Comparison of ENCODE assay signal across 8 cellular contexts in the genomic region with DNA sequence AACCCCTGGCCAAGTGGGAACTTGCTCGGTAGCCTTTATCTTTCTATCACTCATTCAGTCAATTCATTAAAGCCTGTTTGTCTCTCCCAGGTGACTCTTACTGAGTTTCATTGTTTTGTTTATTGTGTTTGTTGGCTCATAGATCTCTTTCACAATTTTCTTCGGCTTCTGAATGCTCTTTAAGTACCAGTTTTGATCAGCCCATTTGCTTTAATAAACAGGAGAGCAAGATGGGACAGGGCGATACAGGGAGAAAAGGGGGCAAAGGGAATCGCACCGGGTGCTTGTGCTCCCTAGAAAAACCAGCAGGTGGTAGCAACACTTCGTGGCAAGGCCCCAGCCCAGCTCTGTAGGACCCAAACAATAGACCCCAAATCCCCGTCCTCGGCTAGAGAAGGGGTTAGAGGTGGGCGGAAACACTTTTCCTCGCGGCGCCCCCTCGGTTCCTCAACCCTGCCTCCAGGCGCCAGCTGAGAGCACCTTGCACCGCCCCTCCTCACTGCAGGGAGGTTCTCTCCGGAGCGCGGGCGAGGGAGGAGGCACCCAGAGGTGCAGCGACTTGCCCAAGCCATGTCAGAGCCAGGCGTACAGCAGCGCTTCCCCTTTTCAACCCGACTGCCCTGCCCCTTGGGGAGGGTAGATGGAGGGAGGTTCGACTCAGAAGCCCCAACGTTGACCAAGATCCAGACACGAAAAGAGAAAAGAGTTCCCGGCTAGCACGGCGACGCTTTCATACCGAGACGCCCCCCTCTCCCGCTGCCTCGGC.
A peak's percentile ranks its signal among the peaks of the same experiment; 100 is the strongest.
DNase-seq lines count a peak whose midpoint lies in the region; ATAC-seq lines count a peak whose summit lies in the region.

No MANE protein-coding gene starts in this region.

- DNase-seq in GM04504 (ENCODE audit: low read depth) (peak; percentile 8), KG1 (lab: John Stamatoyannopoulos, UW) (peak; percentile 25), T-helper 1 cell (peak; percentile 35 to 60 (median 44)), hepatic stellate cell (ENCODE audit: low spot score) (peak; percentile 69), retina (peak; percentile 92), NK-92 (lab: John Stamatoyannopoulos, UW; ENCODE audit: unreplicated experiment) (no peak)

- peak overlapping the region; percentile 79 for H3K27ac ChIP-seq in angular gyrus (ENCODE audit: low read depth, low read length)

- peak; percentile 77 for ATAC-seq in GM21825 (IDR thresholded peaks at IDR 0.05; ENCODE audit: unreplicated experiment)
